ENCODE assay signal across 7 cellular contexts in the genomic region with DNA sequence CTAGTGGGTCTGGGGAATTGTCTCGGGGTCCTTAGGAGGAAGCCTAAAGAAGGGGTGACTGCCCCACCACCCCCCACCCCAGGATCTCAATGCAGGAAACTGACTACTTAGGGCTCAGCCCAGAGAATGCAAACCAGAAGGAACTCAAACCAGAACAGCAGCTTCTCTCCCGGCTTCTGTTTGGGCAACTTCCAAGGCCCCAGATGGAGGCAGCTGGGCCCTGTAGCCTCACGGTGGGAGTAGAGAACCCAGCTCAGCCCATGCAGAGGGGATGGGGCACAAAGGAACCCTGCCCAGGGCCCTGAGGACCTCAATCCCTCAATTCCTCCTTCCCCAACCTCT. TPM values are rescaled to one million over a fixed set of nuclear protein-coding genes. Genes with fewer than 3 reads are reported as not detected.
A peak's percentile ranks its signal among the peaks of the same experiment; 100 is the strongest.
DNase-seq lines count a peak whose midpoint lies in the region; TF ChIP-seq lines count a peak whose summit lies in the region.

No MANE protein-coding gene starts in this region.

- whole genome bisulfite sequencing in esophagus, 2 donors, result 21 to 44% methylated on average over 3 of the region's 3 CpGs

- DNase-seq in GM04504 (ENCODE audit: low read depth) (peak; percentile 32), OCI-LY7 (ENCODE audit: low spot score) (no peak), occipital lobe (lab: John Stamatoyannopoulos, UW) (no peak), iPS-NIHi11 (ENCODE audit: low spot score) (no peak)
- no peak for DNase-seq in effector CD8-positive, alpha-beta T cell (lab: John Stamatoyannopoulos, UW)

- H3K79me2 ChIP-seq in OCI-LY7 (ENCODE audit: insufficient read depth, low read depth, low read length), result peaks cover 33% of the 10 kb centered on the region; the same call in 1 of the 2 replicates

- H3K9ac ChIP-seq in skeletal muscle tissue (ENCODE audit: low read depth in 1 of 3, low read length in 3 of 3), result peak overlapping the region; percentile 58 to 78 (median 70)

- intact Hi-C loops in OCI-LY7 (cut with micrococcal nuclease; ENCODE audit: unreplicated experiment), result loop anchor here (2.0 kb wide), 1 partner anchor 17 kb away; no protein-coding TSS in a partner anchor

- H3K4me1 ChIP-seq in OCI-LY7 (ENCODE audit: insufficient read depth, low read length, poor library complexity, severe bottlenecking) (peaks cover 66% of the 10 kb centered on the region), esophagus (ENCODE audit: control insufficient read depth in 2 of 2, insufficient read depth in 2 of 2, low read length in 1 of 2) (peaks cover 0 to 4% of the 10 kb centered on the region in 2 donors), skeletal muscle tissue (ENCODE audit: control insufficient read depth in 3 of 3, insufficient read depth in 3 of 3, low read length in 3 of 3) (peaks cover 23 to 39% (median 30%) of the 10 kb centered on the region in 3 donors)

- H3K9me3 ChIP-seq in OCI-LY7 (ENCODE audit: low read length) (no peaks in the 10 kb centered on the region), esophagus (ENCODE audit: control insufficient read depth in 2 of 2, insufficient read depth in 1 of 2, low read depth in 1 of 2, low read length in 1 of 2) (no peaks in the 10 kb centered on the region), skeletal muscle tissue (ENCODE audit: control insufficient read depth in 3 of 3, low read length in 3 of 3) (no peaks in the 10 kb centered on the region)

- H3K27ac ChIP-seq in OCI-LY7 (ENCODE audit: low read depth, low read length, poor library complexity, severe bottlenecking) (peak overlapping the region; percentile 28), esophagus (ENCODE audit: low read depth in 2 of 2, low read length in 1 of 2) (peak overlapping the region; percentile 50 to 57), skeletal muscle tissue (ENCODE audit: low read depth, low read length) (peak overlapping the region; percentile 82)

- peak overlapping the region; percentile 71 for H3K4me3 ChIP-seq in OCI-LY7 (ENCODE audit: low read depth, low read length, poor library complexity, severe bottlenecking)
- peak overlapping the region; percentile 15 to 17 for H3K4me3 ChIP-seq in esophagus (ENCODE audit: low read depth in 1 of 2, low read length in 2 of 2)
- H3K4me3 ChIP-seq in skeletal muscle tissue (ENCODE audit: low read length in 3 of 3), result peak overlapping the region; percentile 36 to 60 (median 56)

- no peak for TF ChIP-seq CTCF in OCI-LY7 (conservative IDR thresholded peaks at IDR 0.05; ENCODE audit: low read length)

- H2AFZ ChIP-seq in OCI-LY7 (ENCODE audit: low read length), result no peak overlapping the region

- POLR2A ChIA-PET in OCI-LY7 (lab: Charles Lee), result interaction anchor here (0.6 to 0.9 kb wide), 5 partner anchors 13 to 1283 kb away, joined by 3 to 4 read pairs (median 3); no protein-coding TSS in a partner anchor

- no peaks in the 10 kb centered on the region for H3K9me2 ChIP-seq in OCI-LY7 (ENCODE audit: insufficient read depth, low read length)

- peak overlapping the region; percentile 85 for H3K4me2 ChIP-seq in OCI-LY7 (ENCODE audit: low read length)

- CTCF ChIA-PET in OCI-LY7 (lab: Charles Lee; ENCODE audit: unreplicated experiment), result no interaction called here

- BruUV-seq in OCI-LY7 (replicated peaks; lab: Mats Ljungman, UMichigan), result no TSS peak

- H3K27me3 ChIP-seq in esophagus (ENCODE audit: control insufficient read depth in 1 of 2, insufficient read depth in 2 of 2, low read length in 2 of 2) (no peaks in the 10 kb centered on the region), skeletal muscle tissue (ENCODE audit: control insufficient read depth in 3 of 3, insufficient read depth in 3 of 3, low read length in 3 of 3) (no peaks in the 10 kb centered on the region)

- H3K36me3 ChIP-seq in OCI-LY7 (ENCODE audit: insufficient read depth, low read length) (no peaks in the 10 kb centered on the region; the same call in 1 of the 2 replicates), esophagus (ENCODE audit: control insufficient read depth in 2 of 2, insufficient read depth in 2 of 2, low read length in 1 of 2) (no peaks in the 10 kb centered on the region), skeletal muscle tissue (ENCODE audit: control insufficient read depth in 3 of 3, insufficient read depth in 3 of 3, low read length in 3 of 3) (peaks cover 0 to 2% (median 0%) of the 10 kb centered on the region in 3 donors)

- no peaks in the 10 kb centered on the region for H4K20me1 ChIP-seq in OCI-LY7 (ENCODE audit: insufficient read depth, low read length)

RNA-seq across cellular contexts. Expression of a gene that starts 2.3 kb away (rescaled TPM):
- total RNA-seq in OCI-LY7 (2014; rRNA removed; shearing (Covaris generic)), result 12.5 and 13.8 TPM in 2 replicates
- total RNA-seq in OCI-LY7 (2022) (47.5 and 48.7 TPM in 2 replicates), skeletal muscle tissue (32.4 TPM), occipital lobe (1.2 TPM)
- polyA plus RNA-seq in esophagus, result 1 to 10 TPM; 4.5 to 6.1 TPM

RNA-seq across cellular contexts. Expression of a gene that starts 35.6 kb away (rescaled TPM):
- total RNA-seq in OCI-LY7 (2014; rRNA removed; shearing (Covaris generic)), result 425 and 474 TPM in 2 replicates
- 294 and 316 TPM in 2 replicates for total RNA-seq in OCI-LY7 (2022)
- polyA plus RNA-seq in esophagus, result 100 to 1,000 TPM in 1 of 2 donors, 10 to 100 TPM in 1; 92.6 to 111 TPM
- 24.5 TPM for total RNA-seq in skeletal muscle tissue
- 26.2 TPM for total RNA-seq in occipital lobe

RNA-seq across cellular contexts. Expression of a gene that starts 49.6 kb away (rescaled TPM):
- total RNA-seq in OCI-LY7 (2014; rRNA removed; shearing (Covaris generic)), result 117 and 125 TPM in 2 replicates
- total RNA-seq in OCI-LY7 (2022), result 233 and 246 TPM in 2 replicates
- polyA plus RNA-seq in esophagus, result 10 to 100 TPM; 10.7 to 12.6 TPM
- 57.9 TPM for total RNA-seq in skeletal muscle tissue
- total RNA-seq in occipital lobe, result 86.3 TPM

Comparison
In these comparisons a context has a peak if more than half of its experiments do, and no peak if none do; other contexts are left out.
1. H3K27ac ChIP-seq: peak in every context shown above with its lines; median percentile 82 in skeletal muscle tissue; 54 in esophagus; 28 in OCI-LY7.
2. H3K4me3 ChIP-seq: peak in every context shown above with its lines; median percentile 71 in OCI-LY7; 56 in skeletal muscle tissue; 16 in esophagus.
3. RNA of a gene that starts 35.6 kb away (total RNA-seq): 294 to 474 TPM in OCI-LY7; 26.2 TPM in occipital lobe (single experiment) and 24.5 TPM in skeletal muscle tissue (single experiment); every median in the first group is over 10 times any median in the second.